ENCODE assay signal across 1 cellular context in genomic region chr15:74695597-74696397, GRCh38.
TF ChIP-seq lines count a peak whose summit lies in the region.

Gene EDC3 (minus strand): TSS chr15:74696024. CDS start chr15:74675124, 20,900 bp downstream.

TF ChIP-seq in HEK293, 187 proteins besides CTCF, POLR2A, EP300 and RAD21 (continued from another document):
- TF ChIP-seq KLF10 (tag by site-specific recombination; IDR thresholded peaks at IDR 0.05) (peak; percentile 91), PRDM1 (tag by site-specific recombination; IDR thresholded peaks at IDR 0.05) (no peak), PATZ1 (tag by site-specific recombination; IDR thresholded peaks at IDR 0.05) (peak; percentile 99), ZBTB26 (tag by site-specific recombination; optimal IDR thresholded peaks at IDR 0.05) (peak; percentile 38), ZBTB17 (tag by site-specific recombination; IDR thresholded peaks at IDR 0.05) (peak; percentile 99), ZNF791 (tag by site-specific recombination; IDR thresholded peaks at IDR 0.05) (no peak), SP2 (tag by site-specific recombination; IDR thresholded peaks at IDR 0.05) (peak; percentile 93), ZNF548 (tag by site-specific recombination; IDR thresholded peaks at IDR 0.05) (no peak; the same call in 1 of the 2 replicates), ZBTB44 (tag by site-specific recombination; IDR thresholded peaks at IDR 0.05) (no peak), ZSCAN23 (tag by site-specific recombination; IDR thresholded peaks at IDR 0.05) (0 out of 2 replicates have a peak, but pooled peaks have one; percentile 38), ZNF202 (tag by site-specific recombination; IDR thresholded peaks at IDR 0.05; ENCODE audit: borderline replicate concordance) (no peak), KLF8 (tag by site-specific recombination; IDR thresholded peaks at IDR 0.05) (peak; percentile 96), ZNF610 (tag by site-specific recombination; IDR thresholded peaks at IDR 0.05; ENCODE audit: borderline replicate concordance) (0 out of 2 replicates have a peak, but pooled peaks have one; percentile 14), ZNF654 (tag by site-specific recombination; IDR thresholded peaks at IDR 0.05; ENCODE audit: low read depth) (no peak), ZNF114 (tag by site-specific recombination; IDR thresholded peaks at IDR 0.05) (no peak), ZNF10 (tag by site-specific recombination; IDR thresholded peaks at IDR 0.05) (peak; percentile 78; the same call in 1 of the 2 replicates), ZSCAN30 (tag by site-specific recombination; IDR thresholded peaks at IDR 0.05) (peak; percentile 57; the same call in 1 of the 2 replicates)
